Comparison of ENCODE assay signal across 24 cellular contexts in the genomic region with DNA sequence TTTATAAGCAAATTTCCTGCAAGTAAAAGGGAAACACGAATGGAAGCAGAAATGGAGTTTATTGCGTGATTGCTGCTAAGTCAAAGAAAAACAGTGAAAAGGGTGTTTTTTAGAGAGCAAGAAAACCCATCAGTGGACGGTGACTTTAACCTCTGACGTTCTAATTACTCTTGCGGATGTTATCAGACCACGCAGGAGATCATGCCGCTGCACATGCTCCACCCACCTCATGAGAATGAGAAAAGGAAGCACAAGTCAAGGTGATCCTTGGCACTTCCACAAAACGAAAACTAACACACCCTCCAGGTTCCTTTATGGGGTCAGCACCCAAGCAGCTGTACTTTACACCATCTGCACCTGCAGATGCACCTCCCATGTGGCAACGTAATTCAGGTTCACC.
"Had no signal": no experiment of that assay in that cellular context is flagged by ENCODE, and none has a peak within 500 bp of the region (broad histone marks: within the 10 kb centered on the region; RNA-seq: fewer than 3 reads in every experiment).

No MANE protein-coding gene starts in this region.

- H3K27ac Mint-ChIP-seq: activated CD4-positive, alpha-beta memory T cell treated with anti-CD3 and anti-CD28 coated beads, Interleukin-2, amount 10 ng/mL, durations not matched to agents 7 days and 5 days; activated naive CD4-positive, alpha-beta T cell treated with anti-CD3 and anti-CD28 coated beads, Interleukin-2, amount 10 ng/mL, durations not matched to agents 7 days and 5 days; activated T-cell treated with anti-CD3 and anti-CD28 coated beads, Interleukin-2, amount 50 U/mL, for 72 hours; stimulated activated memory B cell treated with anti-CD40 and anti-IgM and Interleukin-4, amounts not matched to agents 10 μg/mL and 1 μg/mL and 100 μg/mL, for 72 hours; type B pancreatic cell had no signal

- H3K27me3 ChIP-seq: esophagus squamous epithelium, gastrocnemius medialis, heart left ventricle, stomach, testis had no signal

- H3K27me3 Mint-ChIP-seq: activated CD4-positive, alpha-beta memory T cell treated with anti-CD3 and anti-CD28 coated beads, Interleukin-2, amount 10 ng/mL, durations not matched to agents 7 days and 5 days; activated naive CD4-positive, alpha-beta T cell treated with anti-CD3 and anti-CD28 coated beads, Interleukin-2, amount 10 ng/mL, durations not matched to agents 7 days and 5 days; naive thymus-derived CD4-positive, alpha-beta T cell; stimulated activated memory B cell treated with anti-CD40 and anti-IgM and Interleukin-4, amounts not matched to agents 10 μg/mL and 1 μg/mL and 100 μg/mL, for 72 hours; type B pancreatic cell had no signal

- H3K4me3 Mint-ChIP-seq: activated CD4-positive, alpha-beta memory T cell treated with anti-CD3 and anti-CD28 coated beads, Interleukin-2, amount 10 ng/mL, durations not matched to agents 7 days and 5 days; activated naive CD4-positive, alpha-beta T cell treated with anti-CD3 and anti-CD28 coated beads, Interleukin-2, amount 10 ng/mL, durations not matched to agents 7 days and 5 days; activated T-cell treated with anti-CD3 and anti-CD28 coated beads, Interleukin-2, amount 50 U/mL, for 72 hours; naive thymus-derived CD4-positive, alpha-beta T cell; neural crest cell; stimulated activated memory B cell treated with anti-CD40 and anti-IgM and Interleukin-4, amounts not matched to agents 10 μg/mL and 1 μg/mL and 100 μg/mL, for 72 hours; type B pancreatic cell had no signal

- H3K4me3 ChIP-seq: coronary artery, esophagus squamous epithelium, gastrocnemius medialis, heart left ventricle, smooth muscle cell, stomach, testis had no signal

- H3K4me1 ChIP-seq: gastrocnemius medialis, stomach, testis had no signal

- H3K4me2 ChIP-seq: smooth muscle cell had no signal

- H3K27ac ChIP-seq: esophagus squamous epithelium, gastrocnemius medialis, stomach, testis had no signal

- ATAC-seq: activated T-cell treated with anti-CD3 and anti-CD28 coated beads, Interleukin-2, amount 50 U/mL, for 72 hours; gastrocnemius medialis; heart left ventricle; left cardiac atrium; naive thymus-derived CD4-positive, alpha-beta T cell; sciatic nerve; stimulated activated memory B cell treated with anti-CD40 and anti-IgM and Interleukin-4, amounts not matched to agents 10 μg/mL and 1 μg/mL and 100 μg/mL, for 72 hours had no signal

- H3K9me3 ChIP-seq: esophagus squamous epithelium, gastrocnemius medialis, heart left ventricle, stomach, testis had no signal

- DNase-seq: activated CD4-positive, alpha-beta memory T cell treated with anti-CD3 and anti-CD28 coated beads, Interleukin-2, amount 10 ng/mL, durations not matched to agents 7 days and 5 days; activated CD4-positive, alpha-beta T cell treated with anti-CD3 and anti-CD28 coated beads for 48 hours; activated CD4-positive, CD25-positive, alpha-beta regulatory T cell; activated effector memory CD4-positive, alpha-beta T cell treated with Interleukin-2 at 50 U/mL for 16 hours; activated naive CD4-positive, alpha-beta T cell treated with anti-CD3 and anti-CD28 coated beads, Interleukin-2, amount 10 ng/mL, durations not matched to agents 7 days and 5 days; activated T-cell treated with anti-CD3 and anti-CD28 coated beads, Interleukin-2, amount 50 U/mL, for 72 hours; amygdala; esophagus squamous epithelium; gastrocnemius medialis; heart left ventricle; islet precursor cell; left cardiac atrium; mesendoderm; naive thymus-derived CD4-positive, alpha-beta T cell; posterior cingulate gyrus; stimulated activated CD4-positive, alpha-beta T cell treated with anti-CD3 and anti-CD28 coated beads, Interleukin-15, amount 100 ng/mL, for 24 hours; stomach; testis had no signal

- H3K9me3 Mint-ChIP-seq: activated CD4-positive, alpha-beta memory T cell treated with anti-CD3 and anti-CD28 coated beads, Interleukin-2, amount 10 ng/mL, durations not matched to agents 7 days and 5 days; activated naive CD4-positive, alpha-beta T cell treated with anti-CD3 and anti-CD28 coated beads, Interleukin-2, amount 10 ng/mL, durations not matched to agents 7 days and 5 days; activated T-cell treated with anti-CD3 and anti-CD28 coated beads, Interleukin-2, amount 50 U/mL, for 72 hours; naive thymus-derived CD4-positive, alpha-beta T cell; neural crest cell; stimulated activated memory B cell treated with anti-CD40 and anti-IgM and Interleukin-4, amounts not matched to agents 10 μg/mL and 1 μg/mL and 100 μg/mL, for 72 hours; type B pancreatic cell had no signal
